ENCODE assay signal across 11 cellular contexts in the genomic region with DNA sequence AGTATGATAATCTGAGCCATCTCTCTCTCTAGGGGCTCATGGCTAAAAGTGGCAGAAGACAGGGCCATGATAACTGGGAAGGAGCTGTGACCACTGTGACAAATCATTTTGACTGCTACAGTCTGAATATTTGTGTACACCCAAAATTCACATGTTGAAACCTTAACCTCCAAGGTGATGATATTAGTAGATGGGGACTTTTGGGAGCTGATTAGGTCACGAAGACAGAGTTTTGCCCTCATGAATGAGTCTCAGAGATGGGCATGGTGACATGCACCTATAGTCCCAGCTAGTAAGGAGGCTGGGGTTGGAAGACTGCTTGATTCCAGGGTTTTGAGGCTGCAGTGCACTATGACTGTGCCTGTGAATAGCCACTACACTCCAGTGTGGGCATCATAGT.
"Had no signal": no experiment of that assay in that cellular context is flagged by ENCODE, and none has a peak within 500 bp of the region (broad histone marks: within the 10 kb centered on the region; RNA-seq: fewer than 3 reads in every experiment).

No MANE protein-coding gene starts in this region.

- H3K4me2 ChIP-seq: KMS-11 had no signal

- DNase-seq: GM23248, GOT3, H7, HFFc6, Karpas-422, KBM-7 had no signal

- H3K36me3 ChIP-seq: HAP-1 had no signal

- H3K9ac ChIP-seq: GM23248, KMS-11 had no signal

- H2AFZ ChIP-seq: GM23248 had no signal

- H3K27ac ChIP-seq: GM23248, HL-60, KMS-11 had no signal

- FAIRE-seq: HepG2 had no signal

- H3K4me1 ChIP-seq: HAP-1 had no signal

- H3K9me3 ChIP-seq: HAP-1 had no signal

- H3K4me3 ChIP-seq: GM23248, HAP-1 had no signal

- ATAC-seq: HCT116, HepG2 had no signal
